Comparison of ENCODE assay signal across 9 cellular contexts in genomic region chr1:15038232-15039016, GRCh38.
DNase-seq lines count a peak whose midpoint lies in the region; TF ChIP-seq lines count a peak whose summit lies in the region.
"Had no signal": no experiment of that assay in that cellular context is flagged by ENCODE, and none has a peak within 500 bp of the region (broad histone marks: within the 10 kb centered on the region; RNA-seq: fewer than 3 reads in every experiment).

No MANE protein-coding gene starts in this region.

- H3K4me3 ChIP-seq in Loucy (ENCODE audit: low read length, poor library complexity, severe bottlenecking) (no peak overlapping the region), adipocyte (ENCODE audit: low read length) (no peak overlapping the region)

- H3K79me2 ChIP-seq in Loucy (ENCODE audit: insufficient read depth, low read length), result no peaks in the 10 kb centered on the region

- H3K9ac ChIP-seq in Loucy (ENCODE audit: low read depth, low read length, poor library complexity, severe bottlenecking) (no peak overlapping the region), adipocyte (ENCODE audit: low read length) (no peak overlapping the region)

- no peaks in the 10 kb centered on the region for H4K20me1 ChIP-seq in Loucy (ENCODE audit: insufficient read depth, low read length, poor library complexity, severe bottlenecking)

- H3K4me2 ChIP-seq in Loucy (ENCODE audit: low read depth, low read length, poor library complexity, severe bottlenecking), result no peak overlapping the region

- H2AFZ ChIP-seq in Loucy (ENCODE audit: low read length), result no peak overlapping the region

- H3K4me1 Mint-ChIP-seq in neural crest cell, result peaks cover 17% of the 10 kb centered on the region
- H3K4me1 Mint-ChIP-seq in T-helper 2 cell treated with Interferon-gamma antibody and Interleukin-4, amounts not matched to agents 5 μg/mL and 100 μg/mL, for 36 hours (ENCODE audit: low read depth), result peaks cover 7% of the 10 kb centered on the region

- H3K36me3 ChIP-seq in Loucy (ENCODE audit: insufficient read depth, low read length) (no peaks in the 10 kb centered on the region), adipocyte (ENCODE audit: control insufficient read depth, insufficient read depth, low read length, severe bottlenecking) (peaks cover 13% of the 10 kb centered on the region)

- DNase-seq in NCI-H748 (lab: John Stamatoyannopoulos, UW; ENCODE audit: unreplicated experiment) (peak; percentile 46), NCI-H748 treated with DMSO at 0.1 percent for 48 hours (lab: John Stamatoyannopoulos, UW) (no peak), adipocyte (ENCODE audit: low read depth) (peak; percentile 11), neural crest cell (ENCODE audit: low read depth, low spot score) (no peak), germinal center (ENCODE audit: low spot score) (no peak)
- DNase-seq in T-helper 2 cell treated with Interferon-gamma antibody and Interleukin-4, amounts not matched to agents 5 μg/mL and 100 μg/mL, for 36 hours (ENCODE audit: low spot score), result no peak
- DNase-seq in NK-92 treated with Interleukin-12 subunit alpha and Interleukin-12 subunit beta, amount 100 ng/mL, for 24 hours (lab: John Stamatoyannopoulos, UW), result no peak
- DNase-seq: NCI-H2081 treated with DMSO at 0.1 percent for 48 hours had no signal

- H3K4me1 ChIP-seq in Loucy (ENCODE audit: insufficient read depth, low read length, poor library complexity, severe bottlenecking), result peaks cover 11% of the 10 kb centered on the region
- H3K4me1 ChIP-seq in adipocyte (ENCODE audit: control insufficient read depth, insufficient read depth, low read length), result no peaks in the 10 kb centered on the region

- H3K9me2 ChIP-seq in Loucy (replicated peaks; ENCODE audit: low read depth, low read length), result no peaks in the 10 kb centered on the region

- no peaks in the 10 kb centered on the region for H3K27me3 ChIP-seq in Loucy (ENCODE audit: insufficient read depth, low read length, poor library complexity, severe bottlenecking)
- no peaks in the 10 kb centered on the region for H3K27me3 ChIP-seq in adipocyte (replicated peaks; ENCODE audit: control insufficient read depth, insufficient read depth, low read length)

- H3K9me3 ChIP-seq in Loucy (ENCODE audit: insufficient read depth, low read depth, low read length) (no peaks in the 10 kb centered on the region), adipocyte (ENCODE audit: control insufficient read depth, low read length) (no peaks in the 10 kb centered on the region)

- no peak overlapping the region for H3K4me3 Mint-ChIP-seq in neural crest cell
- no peak overlapping the region for H3K4me3 Mint-ChIP-seq in T-helper 2 cell treated with Interferon-gamma antibody and Interleukin-4, amounts not matched to agents 5 μg/mL and 100 μg/mL, for 36 hours

- H3K27me3 Mint-ChIP-seq in neural crest cell (ENCODE audit: low read depth), result peaks cover 46% of the 10 kb centered on the region
- no peaks in the 10 kb centered on the region for H3K27me3 Mint-ChIP-seq in T-helper 2 cell treated with Interferon-gamma antibody and Interleukin-4, amounts not matched to agents 5 μg/mL and 100 μg/mL, for 36 hours (ENCODE audit: low read depth)

- no peak overlapping the region for H3K27ac Mint-ChIP-seq in neural crest cell (ENCODE audit: unreplicated experiment)
- no peak overlapping the region for H3K27ac Mint-ChIP-seq in T-helper 2 cell treated with Interferon-gamma antibody and Interleukin-4, amounts not matched to agents 5 μg/mL and 100 μg/mL, for 36 hours

- H3K9me3 Mint-ChIP-seq in neural crest cell, result no peaks in the 10 kb centered on the region
- no peaks in the 10 kb centered on the region for H3K9me3 Mint-ChIP-seq in T-helper 2 cell treated with Interferon-gamma antibody and Interleukin-4, amounts not matched to agents 5 μg/mL and 100 μg/mL, for 36 hours

- TF ChIP-seq CTCF in Loucy (conservative IDR thresholded peaks at IDR 0.05; ENCODE audit: low read length) (peak; percentile 73), neural crest cell (conservative IDR thresholded peaks at IDR 0.05) (peak; percentile 56)

- H3F3A ChIP-seq in Loucy (ENCODE audit: low read depth), result no peaks in the 10 kb centered on the region

- no peaks in the 10 kb centered on the region for H3K36me3 Mint-ChIP-seq in neural crest cell (ENCODE audit: low read depth)
- H3K36me3 Mint-ChIP-seq in T-helper 2 cell treated with Interferon-gamma antibody and Interleukin-4, amounts not matched to agents 5 μg/mL and 100 μg/mL, for 36 hours (ENCODE audit: low read depth), result no peaks in the 10 kb centered on the region

Comparison
In these comparisons a context has a peak if more than half of its experiments do, and no peak if none do; other contexts are left out.
1. DNase-seq: peak in NCI-H748 (single experiment) and adipocyte (single experiment); none in NCI-H748 treated with DMSO at 0.1 percent for 48 hours (single experiment), neural crest cell (single experiment), T-helper 2 cell treated with Interferon-gamma antibody and Interleukin-4, amounts not matched to agents 5 μg/mL and 100 μg/mL, for 36 hours (single experiment), NK-92 treated with Interleukin-12 subunit alpha and Interleukin-12 subunit beta, amount 100 ng/mL, for 24 hours (single experiment) and germinal center (single experiment).